In the genomic region with DNA sequence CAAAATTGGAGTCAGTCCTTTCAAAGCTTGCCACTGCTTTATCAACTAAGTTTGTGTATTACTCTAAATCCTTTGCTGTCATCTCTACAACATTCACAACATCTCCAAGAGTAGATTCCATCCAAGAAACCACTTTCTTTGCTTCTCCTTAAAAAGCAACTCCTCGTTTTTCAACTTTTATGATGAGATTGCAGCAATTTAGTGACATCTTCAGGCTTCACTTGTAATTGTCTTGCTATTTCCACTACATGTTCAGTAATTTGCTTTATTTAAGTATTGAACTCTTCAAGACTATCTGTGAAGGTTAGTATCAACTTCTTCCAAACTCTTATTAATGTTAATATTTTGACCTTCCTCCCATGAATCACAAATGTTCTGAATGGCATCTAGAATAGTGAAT, we compare ENCODE assay signal across 1 cellular context.
TF ChIP-seq lines count a peak whose summit lies in the region.

No MANE protein-coding gene starts in this region.

TF ChIP-seq in A549, 52 proteins besides CTCF, POLR2A, EP300 and RAD21 (continued from another document):
- TF ChIP-seq HMGXB4 (CRISPR knock-in tag; IDR thresholded peaks at IDR 0.05; ENCODE audit: borderline replicate concordance): no peak
TF ChIP-seq in A549: peak in this region for 0.
